11 cellular contexts compared by ENCODE assay signal in the genomic region with DNA sequence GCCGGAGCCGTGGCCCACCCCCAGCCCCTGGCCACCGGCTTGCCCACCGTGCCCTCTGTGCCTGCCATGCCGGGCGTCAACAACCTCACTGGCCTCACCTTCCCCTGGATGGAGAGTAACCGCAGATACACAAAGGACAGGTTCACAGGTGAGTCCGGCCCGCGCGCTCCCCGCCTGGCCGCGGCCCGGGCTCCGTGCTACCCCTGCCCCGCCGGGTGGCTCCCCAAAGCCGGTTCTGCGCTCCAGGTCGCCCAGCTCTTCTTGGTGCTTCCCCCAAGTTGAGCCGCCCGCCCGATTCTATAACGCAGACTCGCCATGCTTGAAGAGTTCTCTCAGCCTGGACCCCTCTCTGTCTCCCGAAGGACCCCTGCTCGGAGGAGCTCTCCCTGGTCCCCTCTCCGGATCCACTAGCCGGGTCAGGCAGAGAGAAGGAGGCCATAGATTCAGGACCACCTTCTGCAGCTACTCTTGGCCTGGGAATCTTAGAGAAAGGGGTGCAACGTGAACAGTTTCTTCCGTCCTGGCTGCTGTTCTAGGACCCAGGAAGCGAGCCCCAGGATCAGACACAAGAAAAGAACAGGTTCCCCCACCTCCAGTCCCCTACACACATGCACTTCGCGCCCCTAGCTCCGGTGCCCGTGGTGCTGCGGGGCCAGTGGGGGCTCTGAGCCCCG. TPM values are rescaled to one million over a fixed set of nuclear protein-coding genes. Genes with fewer than 3 reads are reported as not detected.
DNase-seq lines count a peak whose midpoint lies in the region; ATAC-seq, FAIRE-seq and TF ChIP-seq lines count a peak whose summit lies in the region.
"Had no signal": no experiment of that assay in that cellular context is flagged by ENCODE, and none has a peak within 500 bp of the region (broad histone marks: within the 10 kb centered on the region; RNA-seq: fewer than 3 reads in every experiment).

No MANE protein-coding gene starts in this region.

- BruUV-seq in GM12878 (replicated peaks; lab: Mats Ljungman, UMichigan): no TSS peak

- H3K27ac ChIP-seq in right cardiac atrium (ENCODE audit: low read length) (peak overlapping the region; percentile 19), GM12878 (ENCODE audit: control insufficient read depth, insufficient read depth) (no peak overlapping the region), thymus (ENCODE audit: low read depth) (no peak overlapping the region), thyroid gland (no peak overlapping the region)

- H3K9me3 ChIP-seq in right cardiac atrium (ENCODE audit: control insufficient read depth, low read length) (no peaks in the 10 kb centered on the region), GM12878 (replicated peaks; ENCODE audit: control insufficient read depth, insufficient read depth, low read length) (no peaks in the 10 kb centered on the region), thymus (ENCODE audit: control insufficient read depth) (no peaks in the 10 kb centered on the region), thyroid gland (no peaks in the 10 kb centered on the region)
- H3K9me3 ChIP-seq: mucosa of descending colon had no signal

- TF ChIP-seq CTCF in GM12878 (IDR thresholded peaks at IDR 0.05 in 2 of 3, conservative IDR thresholded peaks at IDR 0.05 in 1 of 3; ENCODE audit: control insufficient read depth in 2 of 3, extremely low read depth in 1 of 3, insufficient read depth in 1 of 3, low read depth in 3 of 3, low read length in 3 of 3) (no peak), mesothelial cell of epicardium (IDR thresholded peaks at IDR 0.05; ENCODE audit: unreplicated experiment) (no peak), thyroid gland (IDR thresholded peaks at IDR 0.05) (no peak)

- SMC1A ChIA-PET in GM12878 (lab: Charles Lee; ENCODE audit: uncharacterized antibody, unreplicated experiment): no interaction called here

- ATAC-seq in right cardiac atrium (no peak), GM12878 (no peak)

- no peaks in the 10 kb centered on the region for H3K9me3 Mint-ChIP-seq in mesothelial cell of epicardium

- peak overlapping the region; percentile 49 for H3K4me3 ChIP-seq in right cardiac atrium (ENCODE audit: low read length)
- H3K4me3 ChIP-seq in GM12878: no peak overlapping the region
- H3K4me3 ChIP-seq in thymus (ENCODE audit: low read length): peak overlapping the region; percentile 32
- H3K4me3 ChIP-seq in thyroid gland (replicated peaks in 1 of 3): no peak overlapping the region
- H3K4me3 ChIP-seq: mucosa of descending colon had no signal

- H3K27ac Mint-ChIP-seq in mesothelial cell of epicardium: no peak overlapping the region

- peaks cover 94% of the 10 kb centered on the region for H3K27me3 Mint-ChIP-seq in mesothelial cell of epicardium (ENCODE audit: low read depth)

- POLR2A ChIA-PET in GM12878 (lab: Charles Lee): interaction anchor here (0.7 kb wide), 1 partner anchor 30 kb away, joined by 3 read pairs; no protein-coding TSS in a partner anchor

- peak overlapping the region; percentile 22 for H3K4me3 Mint-ChIP-seq in mesothelial cell of epicardium

- in situ Hi-C loops in GM12878 (cut with MboI): no loop called here

- H4K20me1 ChIP-seq in GM12878 (ENCODE audit: control insufficient read depth, insufficient read depth): peaks cover 2% of the 10 kb centered on the region; the same call in 1 of the 2 replicates

- H3K4me2 ChIP-seq in GM12878 (ENCODE audit: control insufficient read depth, insufficient read depth): no peak overlapping the region

- H3K4me1 ChIP-seq in right cardiac atrium (ENCODE audit: control insufficient read depth, insufficient read depth, low read length): no peaks in the 10 kb centered on the region
- H3K4me1 ChIP-seq in GM12878 (ENCODE audit: control insufficient read depth, insufficient read depth, low read length): no peaks in the 10 kb centered on the region
- peaks cover 6% of the 10 kb centered on the region for H3K4me1 ChIP-seq in thymus (ENCODE audit: control insufficient read depth, insufficient read depth, low read length)
- peaks cover 11 to 32% of the 10 kb centered on the region in 2 donors for H3K4me1 ChIP-seq in thyroid gland

- intact Hi-C loops in right cardiac atrium (cut with DNase I): no loop called here
- intact Hi-C loops in cardiac septum (cut with DNase I): no loop called here
- intact Hi-C loops in GM12878 (cut with micrococcal nuclease; ENCODE audit: unreplicated experiment): no loop called here
- intact Hi-C loops in thyroid gland (cut with DNase I): no loop called here

- no peaks in the 10 kb centered on the region for H3K79me2 ChIP-seq in GM12878 (ENCODE audit: control insufficient read depth, insufficient read depth, low read length)

- no peak for FAIRE-seq in GM12878 (lab: Jason Lieb, UNC)
- FAIRE-seq: H54 had no signal

- no peak overlapping the region for H2AFZ ChIP-seq in GM12878 (ENCODE audit: control insufficient read depth, low read depth, low read length)

- H3K9ac ChIP-seq in GM12878 (ENCODE audit: control insufficient read depth, insufficient read depth, low read length): no peak overlapping the region

- DNase-seq in right cardiac atrium (no peak), cardiac septum (ENCODE audit: low spot score) (no peak), GM12878 (ENCODE audit: low read depth, low spot score) (no peak), mesothelial cell of epicardium (ENCODE audit: low spot score in 2 of 2, unreplicated experiment in 2 of 2) (no peak), thyroid gland (no peak), activated gamma-delta T cell treated with Interleukin-2 at 50 U/mL for 16 hours (no peak)
- no peak for DNase-seq in NK-92 treated with Interleukin-12 subunit alpha and Interleukin-12 subunit beta, amount 100 ng/mL, for 24 hours (lab: John Stamatoyannopoulos, UW)
- DNase-seq: mucosa of descending colon, NCI-H1930 had no signal

- WGBS in right cardiac atrium: 6% methylated on average over 39 of the region's 39 CpGs
- WGBS in GM12878 (ENCODE audit: insufficient coverage, insufficient replicate concordance, low lambda C conversion rate, missing lambda C conversion rate): 21% methylated on average over 39 of the region's 39 CpGs
- WGBS in thymus: 5% methylated on average over 39 of the region's 39 CpGs
- 4 to 10% methylated on average over 9 to 22 of the region's 39 CpGs for WGBS in thyroid gland, 2 donors

- CTCF ChIA-PET in GM12878 (lab: Yijun Ruan, JAX): interaction anchor here (1.6 kb wide), 1 partner anchor 10 kb away, joined by 4 read pairs; no protein-coding TSS in a partner anchor

- no peaks in the 10 kb centered on the region for H3K36me3 Mint-ChIP-seq in mesothelial cell of epicardium

- TF ChIP-seq EP300 in GM12878 (IDR thresholded peaks at IDR 0.05; ENCODE audit: borderline replicate concordance in 1 of 2, control insufficient read depth in 1 of 2, low read depth in 2 of 2, low read length in 2 of 2): no peak

- TF ChIP-seq RAD21 in GM12878 (IDR thresholded peaks at IDR 0.05; ENCODE audit: insufficient read depth, low read depth, low read length): no peak

- H3K36me3 ChIP-seq in GM12878 (ENCODE audit: control insufficient read depth in 2 of 2, insufficient read depth in 2 of 2, low read length in 1 of 2) (no peaks in the 10 kb centered on the region), thymus (ENCODE audit: control insufficient read depth, insufficient read depth) (no peaks in the 10 kb centered on the region), thyroid gland (no peaks in the 10 kb centered on the region)

- no peaks in the 10 kb centered on the region for H3K27me3 ChIP-seq in right cardiac atrium (ENCODE audit: control insufficient read depth, insufficient read depth)
- H3K27me3 ChIP-seq in GM12878 (replicated peaks in 1 of 2; ENCODE audit: control insufficient read depth in 2 of 2, insufficient read depth in 2 of 2, low read length in 1 of 2): peaks cover 35 to 51% of the 10 kb centered on the region in 2 experiments
- peaks cover 79% of the 10 kb centered on the region for H3K27me3 ChIP-seq in thymus (ENCODE audit: control insufficient read depth, insufficient read depth)
- peaks cover 24% of the 10 kb centered on the region for H3K27me3 ChIP-seq in thyroid gland

- RAD21 ChIA-PET in GM12878 (lab: Charles Lee; ENCODE audit: unreplicated experiment): interaction anchor here (1.4 kb wide), 1 partner anchor 10 kb away, joined by 3 read pairs; no protein-coding TSS in a partner anchor

- TF ChIP-seq POLR2A in GM12878 (IDR thresholded peaks at IDR 0.05; ENCODE audit: low read depth, low read length) (no peak), thyroid gland (IDR thresholded peaks at IDR 0.05) (no peak)

- peaks cover 6% of the 10 kb centered on the region for H3K4me1 Mint-ChIP-seq in mesothelial cell of epicardium

TF ChIP-seq in GM12878, 131 proteins besides CTCF, POLR2A, EP300 and RAD21:
- TF ChIP-seq ATF7 (IDR thresholded peaks at IDR 0.05; ENCODE audit: low read depth) (no peak), EZH2 (IDR thresholded peaks at IDR 0.05; ENCODE audit: borderline replicate concordance, control insufficient read depth, low read depth, low read length) (0 out of 2 replicates have a peak, but pooled peaks have one; percentile 39)

RNA-seq across cellular contexts. Expression of gene TLX1, which starts 1.0 kb away (rescaled TPM):
- total RNA-seq in right cardiac atrium (1 to 10 TPM in 3 of 4 donors, under 1 TPM in 1; 0.09 to 1.2 (median 1.0) TPM), cardiac septum (not detected), GM12878 (2014; rRNA removed) (not detected in 2 replicates), GM12878 (2014; rRNA removed; fragmentation: Illumina TruSeq; extraction: Trizol) (not detected in 2 replicates), GM12878 (2021) (not detected in 2 replicates), mesothelial cell of epicardium (not detected in 3 replicates), thyroid gland (not detected)
- polyA plus RNA-seq in right cardiac atrium (0.52 TPM), GM12878 (2011; rRNA removed) (not detected in 2 replicates), GM12878 (2014; fragmentation: Illumina TruSeq; extraction: Trizol) (not detected in 2 replicates), GM12878 (2014; fragmentation: Nextera tagmentation; extraction: Ambion mirVana) (not detected), GM12878 (2014; rRNA removed) (not detected in 2 replicates), GM12878 (2016; fragmentation: Nextera tagmentation; extraction: Ambion mirVana) (not detected), thymus (0.27 TPM)
- not detected in 2 replicates for total RNA-seq in GM12878 (2013; cell fraction: nucleolus; rRNA removed)
- not detected for polyA plus RNA-seq in GM12878 (2011; ENCODE audit: low read depth)
- polyA plus RNA-seq in GM12878 (2011; cell fraction: cytosol; rRNA removed): not detected in 2 replicates
- polyA plus RNA-seq in GM12878 (2011; cell fraction: nucleus; rRNA removed): not detected in 2 replicates
- polyA plus RNA-seq in GM12878 (2012): not detected in 2 replicates
- polyA minus RNA-seq in GM12878 (2011; rRNA and poly(A)+ RNA removed): 0.10 TPM in 1 of 2 replicates, not detected in the other
- not detected in 2 replicates for polyA minus RNA-seq in GM12878 (2011; cell fraction: cytosol; rRNA and poly(A)+ RNA removed)
- not detected in 2 replicates for polyA minus RNA-seq in GM12878 (2011; cell fraction: nucleus; rRNA and poly(A)+ RNA removed)

Comparison
In these comparisons a context has a peak if more than half of its experiments do, and no peak if none do; other contexts are left out.
1. H3K4me3 ChIP-seq: peak in right cardiac atrium (single experiment) and thymus (single experiment); none in GM12878 (single experiment) and thyroid gland (0 of 3).